7 cellular contexts compared by ENCODE assay signal in genomic region chr19:40690050-40690698, GRCh38. TPM values are rescaled to one million over a fixed set of nuclear protein-coding genes. Genes with fewer than 3 reads are reported as not detected.
DNase-seq lines count a peak whose midpoint lies in the region; ATAC-seq and TF ChIP-seq lines count a peak whose summit lies in the region.

Gene NUMBL, minus strand, starts transcription at chr19:40690651. Its CDS starts 168 bp downstream, at chr19:40690483.

- H3K27ac ChIP-seq in foreskin keratinocyte, result peak within 1 kb of the TSS; percentile 93

- H3K4me1 ChIP-seq in HAP-1, result peaks cover 14% of the 10 kb centered on the region
- H3K4me1 ChIP-seq in foreskin keratinocyte, result peaks cover 4% of the 10 kb centered on the region

- no peaks in the 10 kb centered on the region for H3K9me3 ChIP-seq in HAP-1

- H3K4me3 ChIP-seq in HAP-1, result peak within 1 kb of the TSS; percentile 49

- H3K27me3 Mint-ChIP-seq in T-cell, result no peaks in the 10 kb centered on the region

- CTCF ChIA-PET in T-cell (lab: Charles Lee), result interaction anchor here (0.6 to 1.2 kb wide), 2 partner anchors 109 to 131 kb away, joined by 3 read pairs; partner anchors contain the start of gene EGLN2 (in 1 of the 2)

- POLR2A ChIA-PET in T-cell (lab: Charles Lee), result interaction anchor here in 1 of 2 donors (0.6 kb wide), 1 partner anchor 118 kb away, joined by 4 read pairs; no protein-coding TSS in a partner anchor

- H3K4me3 Mint-ChIP-seq in T-cell, result peak within 1 kb of the TSS in 2 of 3 donors; percentile 86 to 91

- in situ Hi-C loops in HAP-1 (cut with MboI; ENCODE audit: low sequenced_read_pairs), result no loop called here

- ATAC-seq in T-cell (replicated peaks in 1 of 4) (peak in 2 of 4 experiments; percentile 51 to 57), foreskin keratinocyte (no peak), GM21717 (IDR thresholded peaks at IDR 0.05; ENCODE audit: unreplicated experiment) (no peak), HG03025 (IDR thresholded peaks at IDR 0.05; ENCODE audit: low FRiP score, unreplicated experiment) (no peak)

- peaks cover 0 to 4% (median 3%) of the 10 kb centered on the region in 3 donors for H3K4me1 Mint-ChIP-seq in T-cell

- H3K36me3 Mint-ChIP-seq in T-cell, result peaks cover 15% of the 10 kb centered on the region

- no peaks in the 10 kb centered on the region for H3K9me3 Mint-ChIP-seq in T-cell

- peak within 1 kb of the TSS; percentile 87 to 90 for H3K27ac Mint-ChIP-seq in T-cell

- H3K36me3 ChIP-seq in HAP-1 (replicated peaks), result peaks cover 22% of the 10 kb centered on the region

- no peak for TF ChIP-seq CTCF in foreskin keratinocyte (conservative IDR thresholded peaks at IDR 0.05)

- H3K27me3 ChIP-seq in HAP-1 (ENCODE audit: low read depth), result no peaks in the 10 kb centered on the region
- no peaks in the 10 kb centered on the region for H3K27me3 ChIP-seq in foreskin keratinocyte

- DNase-seq in HAP-1 (ENCODE audit: low spot score in 2 of 2) (no peak), T-cell (no peak), foreskin keratinocyte (no peak), posterior vena cava (ENCODE audit: low spot score) (peak; percentile 86), NCI-H526 (lab: John Stamatoyannopoulos, UW) (no peak)

- intact Hi-C loops in posterior vena cava (cut with DNase I), result loop anchor here in 1 of 2 donors (2.0 kb wide), 1 partner anchor 27 kb away; the partner anchor contains the start of genes COQ8B and ITPKC

RNA-seq across cellular contexts. Expression of gene NUMBL, which starts in this region (rescaled TPM):
- total RNA-seq in T-cell (10 to 100 TPM in 3 of 5 donors, 1 to 10 TPM in 2; 7.1 to 19.0 (median 13.1) TPM), foreskin keratinocyte (10.5 and 12.9 TPM in 2 replicates), posterior vena cava (10 to 100 TPM; 54.0 to 62.6 TPM)
- polyA plus RNA-seq in foreskin keratinocyte, result 8.5 and 10.2 TPM in 2 replicates
